In genomic region chr3:194114123-194114522, GRCh38 we compare ENCODE assay signal across 22 cellular contexts. TPM values are rescaled to one million over a fixed set of nuclear protein-coding genes. Genes with fewer than 3 reads are reported as not detected.
DNase-seq lines count a peak whose midpoint lies in the region; ATAC-seq, FAIRE-seq and TF ChIP-seq lines count a peak whose summit lies in the region.
"Had no signal": no experiment of that assay in that cellular context is flagged by ENCODE, and none has a peak within 500 bp of the region (broad histone marks: within the 10 kb centered on the region; RNA-seq: fewer than 3 reads in every experiment).

No MANE protein-coding gene starts in this region.

- ATAC-seq in Right ventricle myocardium superior (ENCODE audit: poor library complexity) (peak; percentile 45), HepG2 (no peak), lower lobe of right lung (no peak)
- ATAC-seq: A549, GM23338 had no signal

- no peak overlapping the region for H3K27ac ChIP-seq in right atrium auricular region
- no peak overlapping the region for H3K27ac ChIP-seq in HepG2 (ENCODE audit: extremely low read length, insufficient read depth, low read length)
- no peak overlapping the region for H3K27ac ChIP-seq in lower lobe of right lung
- H3K27ac ChIP-seq: C4-2B had no signal

- BruUV-seq in HepG2 (replicated peaks; lab: Mats Ljungman, UMichigan) = no TSS peak

- no peaks in the 10 kb centered on the region for H3K9me3 ChIP-seq in right atrium auricular region
- H3K9me3 ChIP-seq in Loucy (ENCODE audit: insufficient read depth, low read depth, low read length) = no peaks in the 10 kb centered on the region
- H3K9me3 ChIP-seq in HepG2 (ENCODE audit: low read length) = no peaks in the 10 kb centered on the region
- no peaks in the 10 kb centered on the region for H3K9me3 ChIP-seq in lower lobe of right lung
- H3K9me3 ChIP-seq: A549 had no signal

- no peaks in the 10 kb centered on the region for H3K9me2 ChIP-seq in Loucy (replicated peaks; ENCODE audit: low read depth, low read length)

- no peaks in the 10 kb centered on the region for H3F3A ChIP-seq in Loucy (ENCODE audit: low read depth)

- TF ChIP-seq RAD21 in HepG2 (CRISPR knock-in tag; IDR thresholded peaks at IDR 0.05) = no peak

- DNase-seq in Right ventricle myocardium superior (no peak), right atrium auricular region (ENCODE audit: low spot score) (no peak), HepG2 (ENCODE audit: low spot score) (no peak), progenitor cell of endocrine pancreas (ENCODE audit: low spot score, unreplicated experiment) (no peak), endothelial cell (ENCODE audit: low spot score) (no peak), lower lobe of right lung (no peak)
- no peak for DNase-seq in activated effector memory CD4-positive, alpha-beta T cell treated with Interleukin-2 at 50 U/mL for 16 hours
- DNase-seq: AML-193; CD4-positive, alpha-beta T cell; DMS153; DMS79; GDM1; HCEC 1CT; HFFc6 had no signal

- H3K4me3 Mint-ChIP-seq in progenitor cell of endocrine pancreas (ENCODE audit: low read depth) (no peak overlapping the region), endothelial cell (ENCODE audit: unreplicated experiment) (no peak overlapping the region)
- H3K4me3 Mint-ChIP-seq: CD4-positive, alpha-beta T cell; GM23338; HFFc6 had no signal

- H3K36me3 ChIP-seq in right atrium auricular region = no peaks in the 10 kb centered on the region
- H3K36me3 ChIP-seq in Loucy (ENCODE audit: insufficient read depth, low read length) = no peaks in the 10 kb centered on the region
- no peaks in the 10 kb centered on the region for H3K36me3 ChIP-seq in HepG2 (replicated peaks in 1 of 2; ENCODE audit: control insufficient read depth in 1 of 2, insufficient read depth in 2 of 2, low read length in 2 of 2)
- H3K36me3 ChIP-seq in lower lobe of right lung = no peaks in the 10 kb centered on the region

- no peak overlapping the region for H2AFZ ChIP-seq in Loucy (ENCODE audit: low read length)
- H2AFZ ChIP-seq in HepG2 (ENCODE audit: low read length) = no peak overlapping the region
- H2AFZ ChIP-seq: GM23338 had no signal

- no peaks in the 10 kb centered on the region for H3K36me3 Mint-ChIP-seq in progenitor cell of endocrine pancreas (ENCODE audit: insufficient read depth)
- no peaks in the 10 kb centered on the region for H3K36me3 Mint-ChIP-seq in endothelial cell (ENCODE audit: low read depth, unreplicated experiment)

- in situ Hi-C loops in HepG2 (cut with HindIII; ENCODE audit: extremely low pct_ligation_motif_present, low pct_unique_long_range_greater_than_20kb) = no loop called here

- CTCF ChIA-PET in HepG2 (lab: Yijun Ruan, JAX; ENCODE audit: low intra/inter-chr PET ratio, low total read pairs) = no interaction called here

- FAIRE-seq in HepG2 (lab: Jason Lieb, UNC) = no peak
- FAIRE-seq: A549, GM12892, GM18507, H54, HTR-8/SVneo had no signal

- TF ChIP-seq POLR2A in HepG2 (IDR thresholded peaks at IDR 0.05; ENCODE audit: insufficient read depth in 1 of 2, low read depth in 2 of 2, low read length in 2 of 2) = no peak

- TF ChIP-seq EP300 in HepG2 (IDR thresholded peaks at IDR 0.05; ENCODE audit: low read depth in 2 of 2, low read length in 2 of 2) (no peak), HepG2 (CRISPR knock-in tag; IDR thresholded peaks at IDR 0.05; ENCODE audit: borderline replicate concordance) (no peak)

- H3K4me2 ChIP-seq in Loucy (ENCODE audit: low read depth, low read length, poor library complexity, severe bottlenecking) = peak overlapping the region; percentile 7
- no peak overlapping the region for H3K4me2 ChIP-seq in HepG2 (ENCODE audit: low read depth, low read length)
- H3K4me2 ChIP-seq: GM23338 had no signal

- H3K4me3 ChIP-seq in right atrium auricular region = no peak overlapping the region
- no peak overlapping the region for H3K4me3 ChIP-seq in Loucy (ENCODE audit: low read length, poor library complexity, severe bottlenecking)
- H3K4me3 ChIP-seq in HepG2 (replicated peaks in 1 of 3; ENCODE audit: insufficient read depth in 1 of 3, low read depth in 2 of 3, low read length in 3 of 3) = no peak overlapping the region
- no peak overlapping the region for H3K4me3 ChIP-seq in lower lobe of right lung
- H3K4me3 ChIP-seq: A549, GM23338 had no signal

- WGBS in HepG2 (ENCODE audit: low lambda C conversion rate) = 96% methylated on average over 7 of the region's 7 CpGs

- no peaks in the 10 kb centered on the region for H4K20me1 ChIP-seq in Loucy (ENCODE audit: insufficient read depth, low read length, poor library complexity, severe bottlenecking)
- H4K20me1 ChIP-seq in HepG2 (ENCODE audit: insufficient read depth, low read length) = no peaks in the 10 kb centered on the region

- no peaks in the 10 kb centered on the region for H3K4me1 ChIP-seq in right atrium auricular region
- peaks cover 12% of the 10 kb centered on the region for H3K4me1 ChIP-seq in Loucy (ENCODE audit: insufficient read depth, low read length, poor library complexity, severe bottlenecking)
- H3K4me1 ChIP-seq in HepG2 (ENCODE audit: insufficient read depth, low read length) = peaks cover 70% of the 10 kb centered on the region
- no peaks in the 10 kb centered on the region for H3K4me1 ChIP-seq in lower lobe of right lung

- H3K27ac Mint-ChIP-seq in progenitor cell of endocrine pancreas (peak overlapping the region; percentile 90), endothelial cell (ENCODE audit: unreplicated experiment) (no peak overlapping the region)
- H3K27ac Mint-ChIP-seq: CD4-positive, alpha-beta T cell; GM23338; HFFc6 had no signal

- H3K4me1 Mint-ChIP-seq in progenitor cell of endocrine pancreas (ENCODE audit: low read depth) (peaks cover 60% of the 10 kb centered on the region), endothelial cell (ENCODE audit: unreplicated experiment) (peaks cover 10% of the 10 kb centered on the region)

- intact Hi-C loops in Right ventricle myocardium superior (cut with DNase I) = no loop called here
- intact Hi-C loops in HepG2 (cut with micrococcal nuclease; ENCODE audit: unreplicated experiment) = loop anchor here (2.0 kb wide), 1 partner anchor 17 kb away; no protein-coding TSS in a partner anchor
- intact Hi-C loops in lower lobe of right lung (cut with DNase I) = no loop called here

- POLR2A ChIA-PET in HepG2 (lab: Yijun Ruan, JAX) = interaction anchor here (1.0 kb wide), 1 partner anchor 13 kb away, joined by 3 read pairs; no protein-coding TSS in a partner anchor

- no peak for TF ChIP-seq CTCF in right atrium auricular region (IDR thresholded peaks at IDR 0.05)
- no peak for TF ChIP-seq CTCF in Loucy (conservative IDR thresholded peaks at IDR 0.05; ENCODE audit: low read length)
- no peak for TF ChIP-seq CTCF in HepG2 (CRISPR knock-in tag; IDR thresholded peaks at IDR 0.05)
- TF ChIP-seq CTCF in progenitor cell of endocrine pancreas (IDR thresholded peaks at IDR 0.05; ENCODE audit: unreplicated experiment) = no peak
- TF ChIP-seq CTCF in endothelial cell (IDR thresholded peaks at IDR 0.05; ENCODE audit: unreplicated experiment) = no peak
- TF ChIP-seq CTCF in lower lobe of right lung (IDR thresholded peaks at IDR 0.05) = no peak

- H3K79me2 ChIP-seq in Loucy (ENCODE audit: insufficient read depth, low read length) = no peaks in the 10 kb centered on the region
- no peaks in the 10 kb centered on the region for H3K79me2 ChIP-seq in HepG2 (ENCODE audit: insufficient read depth, low read length)

- no peaks in the 10 kb centered on the region for H3K27me3 ChIP-seq in right atrium auricular region
- no peaks in the 10 kb centered on the region for H3K27me3 ChIP-seq in Loucy (ENCODE audit: insufficient read depth, low read length, poor library complexity, severe bottlenecking)
- H3K27me3 ChIP-seq in HepG2 (ENCODE audit: control insufficient read depth in 1 of 2, insufficient read depth in 2 of 2, low read length in 2 of 2) = no peaks in the 10 kb centered on the region
- H3K27me3 ChIP-seq in lower lobe of right lung (ENCODE audit: low read depth) = no peaks in the 10 kb centered on the region

- H3K9me3 Mint-ChIP-seq in progenitor cell of endocrine pancreas (ENCODE audit: low read depth) (no peaks in the 10 kb centered on the region), endothelial cell (ENCODE audit: unreplicated experiment) (no peaks in the 10 kb centered on the region)
- H3K9me3 Mint-ChIP-seq: CD4-positive, alpha-beta T cell; GM23338; HFFc6 had no signal

- H3K27me3 Mint-ChIP-seq in progenitor cell of endocrine pancreas = no peaks in the 10 kb centered on the region
- peaks cover 7% of the 10 kb centered on the region for H3K27me3 Mint-ChIP-seq in endothelial cell (ENCODE audit: unreplicated experiment)

- H3K9ac ChIP-seq in Loucy (ENCODE audit: low read depth, low read length, poor library complexity, severe bottlenecking) (no peak overlapping the region), HepG2 (ENCODE audit: insufficient read depth, low read depth, low read length) (no peak overlapping the region)

TF ChIP-seq in HepG2, 621 proteins besides CTCF, POLR2A, EP300 and RAD21 (continues in another document):
- TF ChIP-seq ATF7 (IDR thresholded peaks at IDR 0.05) = peak; percentile 76
- TF ChIP-seq ATF7 (CRISPR knock-in tag; IDR thresholded peaks at IDR 0.05) = no peak

RNA-seq across cellular contexts. Expression of gene HES1, which starts 21.8 kb away (rescaled TPM):
- total RNA-seq in Right ventricle myocardium superior = 11.1 TPM
- total RNA-seq in right atrium auricular region = 10 to 100 TPM; 32.1 to 43.6 TPM
- total RNA-seq in HepG2 (2016; rRNA removed; fragmentation: Illumina TruSeq; extraction: Trizol) = 15.0 and 19.8 TPM in 2 replicates
- 16.2 and 16.8 TPM in 2 replicates for total RNA-seq in HepG2 (2016; cell fraction: cytosol; rRNA removed; fragmentation: Illumina TruSeq; extraction: Trizol; ENCODE audit: low read depth)
- total RNA-seq in HepG2 (2016; cell fraction: insoluble cytoplasmic fraction; rRNA removed; fragmentation: Illumina TruSeq; extraction: Trizol) = 14.9 and 18.9 TPM in 2 replicates
- 17.2 and 18.1 TPM in 2 replicates for total RNA-seq in HepG2 (2016; cell fraction: membrane; rRNA removed; fragmentation: Illumina TruSeq; extraction: Trizol)
- total RNA-seq in HepG2 (2016; cell fraction: nucleus; rRNA removed; fragmentation: Illumina TruSeq; extraction: Trizol) = 20.8 and 25.5 TPM in 2 replicates
- polyA plus RNA-seq in HepG2 (2011; rRNA removed) = 15.4 and 16.6 TPM in 2 replicates
- 13.8 and 15.8 TPM in 2 replicates for polyA plus RNA-seq in HepG2 (2011; cell fraction: cytosol; rRNA removed)
- 27.8 and 33.4 TPM in 2 replicates for polyA plus RNA-seq in HepG2 (2011; cell fraction: nucleus; rRNA removed)
- 20.4 and 25.8 TPM in 2 replicates for polyA plus RNA-seq in HepG2 (2012)
- 3.5 and 4.3 TPM in 2 replicates for polyA plus RNA-seq in HepG2 (2016; cell fraction: cytosol; fragmentation: Illumina TruSeq; extraction: Trizol; ENCODE audit: low read depth)
- polyA plus RNA-seq in HepG2 (2016; cell fraction: insoluble cytoplasmic fraction; fragmentation: Illumina TruSeq; extraction: Trizol; ENCODE audit: low read depth) = 14.5 and 15.2 TPM in 2 replicates
- 4.3 and 4.5 TPM in 2 replicates for polyA plus RNA-seq in HepG2 (2016; cell fraction: membrane; fragmentation: Illumina TruSeq; extraction: Trizol; ENCODE audit: low read depth)
- 31.4 and 34.9 TPM in 2 replicates for polyA plus RNA-seq in HepG2 (2016; cell fraction: nucleus; fragmentation: Illumina TruSeq; extraction: Trizol; ENCODE audit: insufficient read depth, low read depth)
- polyA minus RNA-seq in HepG2 (2011; rRNA and poly(A)+ RNA removed; ENCODE audit: low replicate concordance) = 4.8 and 36.7 TPM in 2 replicates
- 37.8 and 44.8 TPM in 2 replicates for polyA minus RNA-seq in HepG2 (2011; cell fraction: cytosol; rRNA and poly(A)+ RNA removed)
- polyA minus RNA-seq in HepG2 (2011; cell fraction: nucleus; rRNA and poly(A)+ RNA removed) = 45.6 and 54.7 TPM in 2 replicates
- 129 and 142 TPM in 2 replicates for total RNA-seq in progenitor cell of endocrine pancreas
- total RNA-seq in endothelial cell (ENCODE audit: unreplicated experiment) = 40.3 TPM
- 29.5 TPM for total RNA-seq in lower lobe of right lung
